Comparison of ENCODE assay signal across 24 cellular contexts in genomic region chr19:5907216-5907615, GRCh38. TPM values are rescaled to one million over a fixed set of nuclear protein-coding genes. Genes with fewer than 3 reads are reported as not detected.
A peak's percentile ranks its signal among the peaks of the same experiment; 100 is the strongest.
DNase-seq lines count a peak whose midpoint lies in the region; ATAC-seq lines count a peak whose summit lies in the region.
"Had no signal": no experiment of that assay in that cellular context is flagged by ENCODE, and none has a peak within 500 bp of the region (broad histone marks: within the 10 kb centered on the region; RNA-seq: fewer than 3 reads in every experiment).

No MANE protein-coding gene starts in this region.

- no peaks in the 10 kb centered on the region for H3K9me3 Mint-ChIP-seq in T-helper 2 cell treated with Interferon-gamma antibody and Interleukin-4, amounts not matched to agents 5 μg/mL and 100 μg/mL, for 36 hours
- no peaks in the 10 kb centered on the region for H3K9me3 Mint-ChIP-seq in CD8-positive, alpha-beta memory T cell
- no peaks in the 10 kb centered on the region for H3K9me3 Mint-ChIP-seq in activated naive CD4-positive, alpha-beta T cell treated with anti-CD3 and anti-CD28 coated beads, Interleukin-2, amount 50 U/mL, for 24 hours
- no peaks in the 10 kb centered on the region for H3K9me3 Mint-ChIP-seq in naive thymus-derived CD4-positive, alpha-beta T cell
- H3K9me3 Mint-ChIP-seq: WTC11 had no signal

- no peak for ATAC-seq in naive thymus-derived CD4-positive, alpha-beta T cell
- ATAC-seq in HG03045 (IDR thresholded peaks at IDR 0.05; ENCODE audit: unreplicated experiment) (no peak), GM18520 (IDR thresholded peaks at IDR 0.05; ENCODE audit: unreplicated experiment) (no peak)
- ATAC-seq: WTC11 had no signal

- H3K4me1 Mint-ChIP-seq in T-helper 2 cell treated with Interferon-gamma antibody and Interleukin-4, amounts not matched to agents 5 μg/mL and 100 μg/mL, for 36 hours (ENCODE audit: low read depth) = peaks cover 10% of the 10 kb centered on the region
- peaks cover 10 to 41% (median 18%) of the 10 kb centered on the region in 3 donors for H3K4me1 Mint-ChIP-seq in CD8-positive, alpha-beta memory T cell
- H3K4me1 Mint-ChIP-seq in activated naive CD4-positive, alpha-beta T cell treated with anti-CD3 and anti-CD28 coated beads, Interleukin-2, amount 50 U/mL, for 24 hours = peaks cover 25% of the 10 kb centered on the region
- H3K4me1 Mint-ChIP-seq in naive thymus-derived CD4-positive, alpha-beta T cell = peaks cover 14 to 37% (median 18%) of the 10 kb centered on the region in 7 donors

- intact Hi-C loops in naive thymus-derived CD4-positive, alpha-beta T cell (cut with micrococcal nuclease) = loop anchor here in 1 of 2 donors (10.0 kb wide), 1 partner anchor 1158 kb away; the partner anchor contains the start of gene ZNF557

- no peaks in the 10 kb centered on the region for H3K27me3 Mint-ChIP-seq in T-helper 2 cell treated with Interferon-gamma antibody and Interleukin-4, amounts not matched to agents 5 μg/mL and 100 μg/mL, for 36 hours (ENCODE audit: low read depth)
- H3K27me3 Mint-ChIP-seq in CD8-positive, alpha-beta memory T cell = no peaks in the 10 kb centered on the region
- H3K27me3 Mint-ChIP-seq in activated naive CD4-positive, alpha-beta T cell treated with anti-CD3 and anti-CD28 coated beads, Interleukin-2, amount 50 U/mL, for 24 hours = no peaks in the 10 kb centered on the region
- H3K27me3 Mint-ChIP-seq in naive thymus-derived CD4-positive, alpha-beta T cell = no peaks in the 10 kb centered on the region

- no peak overlapping the region for H3K4me3 ChIP-seq in CD8-positive, alpha-beta memory T cell (ENCODE audit: low read length)
- no peak overlapping the region for H3K4me3 ChIP-seq in naive thymus-derived CD4-positive, alpha-beta T cell (ENCODE audit: low read length)
- H3K4me3 ChIP-seq: HAP-1, left ventricle myocardium inferior, prostate gland, smooth muscle cell had no signal

- H3K27ac Mint-ChIP-seq in T-helper 2 cell treated with Interferon-gamma antibody and Interleukin-4, amounts not matched to agents 5 μg/mL and 100 μg/mL, for 36 hours = no peak overlapping the region
- H3K27ac Mint-ChIP-seq in CD8-positive, alpha-beta memory T cell = peak overlapping the region in 4 of 8 donors; percentile 25 to 84 (median 52)
- H3K27ac Mint-ChIP-seq in activated naive CD4-positive, alpha-beta T cell treated with anti-CD3 and anti-CD28 coated beads, Interleukin-2, amount 50 U/mL, for 24 hours = peak overlapping the region; percentile 73
- peak overlapping the region in 4 of 9 donors; percentile 25 to 77 (median 38) for H3K27ac Mint-ChIP-seq in naive thymus-derived CD4-positive, alpha-beta T cell

- H3K4me1 ChIP-seq in CD8-positive, alpha-beta memory T cell (ENCODE audit: insufficient read depth, low read length) = peaks cover 23% of the 10 kb centered on the region
- H3K4me1 ChIP-seq in naive thymus-derived CD4-positive, alpha-beta T cell (ENCODE audit: control insufficient read depth in 2 of 2, insufficient read depth in 2 of 2, low read length in 2 of 2) = peaks cover 18 to 19% of the 10 kb centered on the region in 2 donors

- H3K36me3 ChIP-seq in CD8-positive, alpha-beta memory T cell (ENCODE audit: insufficient read depth, low read length) = no peaks in the 10 kb centered on the region
- H3K36me3 ChIP-seq in naive thymus-derived CD4-positive, alpha-beta T cell (ENCODE audit: control insufficient read depth in 2 of 3, insufficient read depth in 3 of 3, low read length in 3 of 3) = peaks cover 0 to 28% (median 5%) of the 10 kb centered on the region in 3 experiments
- H3K36me3 ChIP-seq: prostate gland had no signal

- no peak overlapping the region for H3K4me3 Mint-ChIP-seq in T-helper 2 cell treated with Interferon-gamma antibody and Interleukin-4, amounts not matched to agents 5 μg/mL and 100 μg/mL, for 36 hours
- peak overlapping the region in 6 of 7 donors; percentile 28 to 63 (median 40) for H3K4me3 Mint-ChIP-seq in CD8-positive, alpha-beta memory T cell
- H3K4me3 Mint-ChIP-seq in activated naive CD4-positive, alpha-beta T cell treated with anti-CD3 and anti-CD28 coated beads, Interleukin-2, amount 50 U/mL, for 24 hours = peak overlapping the region; percentile 75
- H3K4me3 Mint-ChIP-seq in naive thymus-derived CD4-positive, alpha-beta T cell = peak overlapping the region in 9 of 10 donors; percentile 9 to 61 (median 43)
- H3K4me3 Mint-ChIP-seq: WTC11 had no signal

- POLR2A ChIA-PET in CD8-positive, alpha-beta memory T cell (lab: Charles Lee) = no interaction called here
- POLR2A ChIA-PET in naive thymus-derived CD4-positive, alpha-beta T cell (lab: Charles Lee) = interaction anchor here (6.0 kb wide), 1 partner anchor 54 kb away, joined by 48 read pairs; no protein-coding TSS in a partner anchor

- no peaks in the 10 kb centered on the region for H3K9me3 ChIP-seq in CD8-positive, alpha-beta memory T cell (ENCODE audit: low read length)
- no peaks in the 10 kb centered on the region for H3K9me3 ChIP-seq in naive thymus-derived CD4-positive, alpha-beta T cell (ENCODE audit: control insufficient read depth in 2 of 3, low read length in 3 of 3)
- H3K9me3 ChIP-seq: HAP-1, left ventricle myocardium inferior, prostate gland had no signal

- DNase-seq in T-helper 2 cell treated with Interferon-gamma antibody and Interleukin-4, amounts not matched to agents 5 μg/mL and 100 μg/mL, for 36 hours (ENCODE audit: low spot score) = peak; percentile 34
- DNase-seq in T-helper 2 cell = no peak
- no peak for DNase-seq in CD8-positive, alpha-beta memory T cell
- DNase-seq in naive thymus-derived CD4-positive, alpha-beta T cell = peak in 1 of 9 donors; percentile 36
- DNase-seq in central memory CD4-positive, alpha-beta T cell = no peak
- DNase-seq: DMS79 treated with DMSO at 0.1 percent for 48 hours; KG1; left ventricle myocardium inferior; NCI-H1092; NCI-H524 treated with DMSO at 0.1 percent for 48 hours; SHP77 treated with DMSO at 0.1 percent for 48 hours; stimulated activated naive CD4-positive, alpha-beta T cell treated with Interleukin-2 at 50 U/mL for 16 hours had no signal

- CTCF ChIA-PET in CD8-positive, alpha-beta memory T cell (lab: Charles Lee) = no interaction called here
- CTCF ChIA-PET in naive thymus-derived CD4-positive, alpha-beta T cell (lab: Charles Lee) = no interaction called here

- H3K36me3 Mint-ChIP-seq in T-helper 2 cell treated with Interferon-gamma antibody and Interleukin-4, amounts not matched to agents 5 μg/mL and 100 μg/mL, for 36 hours (ENCODE audit: low read depth) = peaks cover 8% of the 10 kb centered on the region
- peaks cover 0 to 48% (median 0%) of the 10 kb centered on the region in 3 donors for H3K36me3 Mint-ChIP-seq in CD8-positive, alpha-beta memory T cell
- H3K36me3 Mint-ChIP-seq in activated naive CD4-positive, alpha-beta T cell treated with anti-CD3 and anti-CD28 coated beads, Interleukin-2, amount 50 U/mL, for 24 hours = peaks cover 2% of the 10 kb centered on the region
- H3K36me3 Mint-ChIP-seq in naive thymus-derived CD4-positive, alpha-beta T cell = peaks cover 3 to 6% (median 4%) of the 10 kb centered on the region in 5 donors
- H3K36me3 Mint-ChIP-seq: WTC11 had no signal

- no peak overlapping the region for H3K27ac ChIP-seq in CD8-positive, alpha-beta memory T cell (ENCODE audit: low read depth, low read length)
- no peak overlapping the region for H3K27ac ChIP-seq in naive thymus-derived CD4-positive, alpha-beta T cell (ENCODE audit: low read depth, low read length)
- H3K27ac ChIP-seq: 22Rv1, C4-2B, left ventricle myocardium inferior, prostate gland had no signal

- H3K27me3 ChIP-seq in CD8-positive, alpha-beta memory T cell (ENCODE audit: insufficient read depth, low read length, poor library complexity, severe bottlenecking) = no peaks in the 10 kb centered on the region
- H3K27me3 ChIP-seq in naive thymus-derived CD4-positive, alpha-beta T cell (ENCODE audit: control insufficient read depth in 2 of 2, insufficient read depth in 2 of 2, low read length in 2 of 2) = no peaks in the 10 kb centered on the region

RNA-seq across cellular contexts. Expression of gene VMAC, which starts 2.5 kb away (rescaled TPM):
- total RNA-seq in CD8-positive, alpha-beta memory T cell = 1 to 10 TPM; 4.0 to 4.1 TPM
- 6.3 TPM for polyA plus RNA-seq in CD8-positive, alpha-beta memory T cell
- 10 to 100 TPM; 13.1 to 39.4 (median 27.8) TPM for total RNA-seq in naive thymus-derived CD4-positive, alpha-beta T cell
- 1 to 10 TPM; 6.3 to 7.0 TPM for polyA plus RNA-seq in naive thymus-derived CD4-positive, alpha-beta T cell

RNA-seq across cellular contexts. Expression of gene NDUFA11, which starts 3.6 kb away (rescaled TPM):
- total RNA-seq in CD8-positive, alpha-beta memory T cell = 100 to 1,000 TPM; 216 to 232 TPM
- 399 TPM for polyA plus RNA-seq in CD8-positive, alpha-beta memory T cell
- 100 to 1,000 TPM; 108 to 241 (median 135) TPM for total RNA-seq in naive thymus-derived CD4-positive, alpha-beta T cell
- polyA plus RNA-seq in naive thymus-derived CD4-positive, alpha-beta T cell = 100 to 1,000 TPM; 381 to 415 TPM

RNA-seq across cellular contexts. Expression of gene CAPS, which starts 6.8 kb away (rescaled TPM):
- 1 to 10 TPM; 5.3 to 7.3 TPM for total RNA-seq in CD8-positive, alpha-beta memory T cell
- 2.7 TPM for polyA plus RNA-seq in CD8-positive, alpha-beta memory T cell
- total RNA-seq in naive thymus-derived CD4-positive, alpha-beta T cell = 10 to 100 TPM; 22.1 to 80.6 (median 58.5) TPM
- polyA plus RNA-seq in naive thymus-derived CD4-positive, alpha-beta T cell = 1 to 10 TPM; 1.6 to 4.1 TPM

RNA-seq across cellular contexts. Expression of gene FUT5, which starts 36.9 kb away (rescaled TPM):
- not detected for total RNA-seq in CD8-positive, alpha-beta memory T cell
- not detected for polyA plus RNA-seq in CD8-positive, alpha-beta memory T cell
- total RNA-seq in naive thymus-derived CD4-positive, alpha-beta T cell = 1 to 10 TPM in 2 of 5 experiments, under 1 TPM in 1, not detected in 2; 0.24 to 6.2 (median 2.5) TPM
- polyA plus RNA-seq in naive thymus-derived CD4-positive, alpha-beta T cell = not detected
- total RNA-seq: left ventricle myocardium inferior; prostate gland; smooth muscle cell; T-helper 1 cell treated with Interleukin-12 subunit alpha and Interleukin-12 subunit beta and Interleukin-4 antibody, amounts not matched to agents 30 ng/mL and 1 ng/mL, for 36 hours; ureter had no signal
- polyA plus RNA-seq: esophagus, smooth muscle cell had no signal

RNA-seq across cellular contexts. Expression of gene FUT3, which starts 56.0 kb away (rescaled TPM):
- not detected for total RNA-seq in CD8-positive, alpha-beta memory T cell
- polyA plus RNA-seq in CD8-positive, alpha-beta memory T cell = not detected
- under 1 TPM in 2 of 5 experiments, not detected in 3; 0.29 to 0.45 TPM for total RNA-seq in naive thymus-derived CD4-positive, alpha-beta T cell
- not detected for polyA plus RNA-seq in naive thymus-derived CD4-positive, alpha-beta T cell
- total RNA-seq: left ventricle myocardium inferior; T-helper 1 cell treated with Interleukin-12 subunit alpha and Interleukin-12 subunit beta and Interleukin-4 antibody, amounts not matched to agents 30 ng/mL and 1 ng/mL, for 36 hours had no signal
